19 cellular contexts compared by ENCODE assay signal in genomic region chr7:100882201-100882600, GRCh38.
"Had no signal": no experiment of that assay in that cellular context is flagged by ENCODE, and none has a peak within 500 bp of the region (broad histone marks: within the 10 kb centered on the region; RNA-seq: fewer than 3 reads in every experiment).

No MANE protein-coding gene starts in this region.

- ATAC-seq: left lung; stimulated activated naive CD8-positive, alpha-beta T cell treated with anti-CD3 and anti-CD28 coated beads, Interleukin-15, Interleukin-2, amounts not matched to agents 100 U/mL and 50 U/mL, for 24 hours had no signal

- H3K4me3 ChIP-seq: colonic mucosa, left lung, prostate gland, right atrium auricular region, transverse colon had no signal

- H3K9me3 ChIP-seq: colonic mucosa, left lung, prostate gland, right atrium auricular region, transverse colon had no signal

- H3K27me3 ChIP-seq: brain microvascular endothelial cell, colonic mucosa, left lung, right atrium auricular region, transverse colon had no signal

- H3K4me1 ChIP-seq: prostate gland had no signal

- H3K27ac ChIP-seq: brain microvascular endothelial cell, colonic mucosa, left lung, prostate gland, right atrium auricular region, transverse colon had no signal

- DNase-seq: activated CD4-positive, alpha-beta T cell treated with anti-CD3 and anti-CD28 coated beads, Interleukin-2, amount 50 U/mL, for 1 hour; activated CD4-positive, CD25-positive, alpha-beta regulatory T cell treated with anti-CD3 and anti-CD28 coated beads, Interleukin-2, amount 50 U/mL, for 72 hours; activated gamma-delta T cell; brain microvascular endothelial cell; central memory CD4-positive, alpha-beta T cell; colonic mucosa; erythroblast; head of caudate nucleus; midbrain; stimulated activated CD4-positive, alpha-beta T cell treated with anti-CD3 and anti-CD28 coated beads, Interleukin-12 subunit alpha, Interleukin-12 subunit beta, amount 100 ng/mL, for 4 hours; stimulated activated CD4-positive, alpha-beta T cell treated with anti-CD3 and anti-CD28 coated beads, Interleukin-1b, Interleukin-23, amount 100 ng/mL, for 48 hours; stimulated activated CD8-positive, alpha-beta memory T cell treated with anti-CD3 and anti-CD28 coated beads, Interleukin-4, amount 100 ng/mL, for 48 hours; stimulated activated naive CD8-positive, alpha-beta T cell treated with anti-CD3 and anti-CD28 coated beads, Interleukin-15, Interleukin-2, amounts not matched to agents 100 U/mL and 50 U/mL, for 24 hours; T-helper 1 cell; transverse colon had no signal

- H3K4me3 Mint-ChIP-seq: nephron had no signal

- H3K9me3 Mint-ChIP-seq: nephron had no signal

- H3K27ac Mint-ChIP-seq: nephron had no signal
